Comparison of ENCODE assay signal across 16 cellular contexts in the genomic region with DNA sequence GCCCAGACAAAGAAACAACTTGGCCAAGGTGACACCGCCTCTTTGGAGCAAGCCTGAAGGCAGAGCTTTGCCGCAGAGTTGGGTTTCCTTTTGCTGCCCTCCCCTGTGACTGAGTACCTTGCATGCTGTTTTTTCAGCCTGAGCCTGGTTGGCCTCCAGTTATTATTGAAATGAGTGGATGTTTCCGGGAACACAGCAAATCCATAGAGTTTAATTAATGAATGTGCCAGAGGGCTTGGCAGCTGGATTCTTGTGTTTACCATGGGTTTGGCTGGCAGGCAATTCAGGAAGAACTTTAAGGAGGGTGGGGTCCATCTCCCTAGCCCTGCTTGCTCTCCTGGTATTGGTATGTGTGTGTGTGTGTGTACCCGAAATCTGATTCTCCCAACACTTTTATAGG.
DNase-seq lines count a peak whose midpoint lies in the region; ATAC-seq and TF ChIP-seq lines count a peak whose summit lies in the region.
"Had no signal": no experiment of that assay in that cellular context is flagged by ENCODE, and none has a peak within 500 bp of the region (broad histone marks: within the 10 kb centered on the region; RNA-seq: fewer than 3 reads in every experiment).

No MANE protein-coding gene starts in this region.

- TF ChIP-seq POLR2A in GM18505 (IDR thresholded peaks at IDR 0.05; ENCODE audit: borderline replicate concordance, extremely low read depth, insufficient read depth, insufficient read length): no peak

- BruUV-seq in Caco-2 (replicated peaks; lab: Mats Ljungman, UMichigan): no TSS peak

- no peaks in the 10 kb centered on the region for H3K9me3 Mint-ChIP-seq in stimulated activated memory B cell treated with anti-CD40 and anti-IgM and Interleukin-4, amounts not matched to agents 10 μg/mL and 1 μg/mL and 100 μg/mL, for 72 hours
- H3K9me3 Mint-ChIP-seq in Caco-2 (ENCODE audit: unreplicated experiment): no peaks in the 10 kb centered on the region
- H3K9me3 Mint-ChIP-seq: activated T-helper 2 cell treated with anti-CD3 and anti-CD28 coated beads, Interferon-gamma antibody, Interleukin-2, Interleukin-4, amounts not matched to agents 10 μg/mL and 5 μg/mL and 100 μg/mL, durations not matched to agents 14 hours and 24 hours and 36 hours had no signal

- no peak overlapping the region for H3K27ac Mint-ChIP-seq in stimulated activated memory B cell treated with anti-CD40 and anti-IgM and Interleukin-4, amounts not matched to agents 10 μg/mL and 1 μg/mL and 100 μg/mL, for 72 hours
- no peak overlapping the region for H3K27ac Mint-ChIP-seq in Caco-2 (ENCODE audit: unreplicated experiment)
- H3K27ac Mint-ChIP-seq: activated CD4-positive, alpha-beta T cell treated with anti-CD3 and anti-CD28 coated beads for 36 hours; activated T-helper 2 cell treated with anti-CD3 and anti-CD28 coated beads, Interferon-gamma antibody, Interleukin-2, Interleukin-4, amounts not matched to agents 10 μg/mL and 5 μg/mL and 100 μg/mL, durations not matched to agents 14 hours and 24 hours and 36 hours; B cell had no signal

- H3K4me3 ChIP-seq in epithelial cell of esophagus (ENCODE audit: low read length) (no peak overlapping the region), muscle layer of colon (ENCODE audit: low read depth in 1 of 2, low read length in 2 of 2) (no peak overlapping the region), Caco-2 (ENCODE audit: low read depth, low read length) (no peak overlapping the region)
- H3K4me3 ChIP-seq: tibial nerve had no signal

- intact Hi-C loops in Caco-2 (cut with micrococcal nuclease; ENCODE audit: unreplicated experiment): no loop called here

- no peaks in the 10 kb centered on the region for H3K36me3 Mint-ChIP-seq in stimulated activated memory B cell treated with anti-CD40 and anti-IgM and Interleukin-4, amounts not matched to agents 10 μg/mL and 1 μg/mL and 100 μg/mL, for 72 hours
- no peaks in the 10 kb centered on the region for H3K36me3 Mint-ChIP-seq in Caco-2 (ENCODE audit: insufficient read depth, unreplicated experiment)

- H3K9me3 ChIP-seq in muscle layer of colon (ENCODE audit: low read length) (no peaks in the 10 kb centered on the region), Caco-2 (no peaks in the 10 kb centered on the region)
- H3K9me3 ChIP-seq: tibial nerve had no signal

- POLR2A ChIA-PET in Caco-2 (lab: Charles Lee): no interaction called here

- no peak overlapping the region for H3K4me3 Mint-ChIP-seq in stimulated activated memory B cell treated with anti-CD40 and anti-IgM and Interleukin-4, amounts not matched to agents 10 μg/mL and 1 μg/mL and 100 μg/mL, for 72 hours
- no peak overlapping the region for H3K4me3 Mint-ChIP-seq in Caco-2 (ENCODE audit: unreplicated experiment)
- H3K4me3 Mint-ChIP-seq: activated CD4-positive, alpha-beta T cell treated with anti-CD3 and anti-CD28 coated beads for 36 hours; B cell had no signal

- H3K27me3 Mint-ChIP-seq in stimulated activated memory B cell treated with anti-CD40 and anti-IgM and Interleukin-4, amounts not matched to agents 10 μg/mL and 1 μg/mL and 100 μg/mL, for 72 hours: peaks cover 20% of the 10 kb centered on the region
- no peaks in the 10 kb centered on the region for H3K27me3 Mint-ChIP-seq in Caco-2 (ENCODE audit: insufficient read depth, unreplicated experiment)
- H3K27me3 Mint-ChIP-seq: activated CD4-positive, alpha-beta T cell treated with anti-CD3 and anti-CD28 coated beads for 36 hours had no signal

- H3K27ac ChIP-seq in muscle layer of colon (ENCODE audit: low read depth, low read length): peak overlapping the region; percentile 40

- CTCF ChIA-PET in Caco-2 (lab: Charles Lee): no interaction called here

- H3K27me3 ChIP-seq in muscle layer of colon (ENCODE audit: control insufficient read depth in 1 of 2, insufficient read depth in 2 of 2, low read length in 2 of 2) (no peaks in the 10 kb centered on the region), Caco-2 (replicated peaks; ENCODE audit: control insufficient read depth, insufficient read depth, low read length) (no peaks in the 10 kb centered on the region)
- H3K27me3 ChIP-seq: tibial nerve had no signal

- H3K9ac ChIP-seq in muscle layer of colon (ENCODE audit: low read length): no peak overlapping the region

- DNase-seq in COR-L47 (lab: John Stamatoyannopoulos, UW): peak; percentile 80
- DNase-seq in NCI-H2029 treated with DMSO at 0.1 percent for 48 hours (lab: John Stamatoyannopoulos, UW): peak; percentile 81
- peak; percentile 78 for DNase-seq in epithelial cell of esophagus (ENCODE audit: low read depth)
- no peak for DNase-seq in Caco-2
- DNase-seq: activated CD4-positive, alpha-beta T cell treated with anti-CD3 and anti-CD28 coated beads for 36 hours; erythroblast; GF-D8; NCI-H2171 treated with DMSO at 0.1 percent for 48 hours; SHP77 treated with DMSO at 0.1 percent for 48 hours had no signal

- no peaks in the 10 kb centered on the region for H3K4me1 Mint-ChIP-seq in stimulated activated memory B cell treated with anti-CD40 and anti-IgM and Interleukin-4, amounts not matched to agents 10 μg/mL and 1 μg/mL and 100 μg/mL, for 72 hours
- H3K4me1 Mint-ChIP-seq in Caco-2 (ENCODE audit: low read depth, unreplicated experiment): no peaks in the 10 kb centered on the region
- H3K4me1 Mint-ChIP-seq: B cell had no signal

- peaks cover 18% of the 10 kb centered on the region for H3K4me1 ChIP-seq in muscle layer of colon (ENCODE audit: insufficient read depth, low read length)
- no peaks in the 10 kb centered on the region for H3K4me1 ChIP-seq in Caco-2

- TF ChIP-seq CTCF in epithelial cell of esophagus (IDR thresholded peaks at IDR 0.05; ENCODE audit: insufficient read depth, low read depth, low read length, missing control alignments) (no peak), Caco-2 (IDR thresholded peaks at IDR 0.05; ENCODE audit: insufficient read depth in 1 of 2, low read depth in 1 of 2, low read length in 1 of 2, severe bottlenecking in 1 of 2, unreplicated experiment in 1 of 2) (no peak)

- ATAC-seq in GM18505 (IDR thresholded peaks at IDR 0.05; ENCODE audit: unreplicated experiment): no peak
- ATAC-seq in stimulated activated memory B cell treated with anti-CD40 and anti-IgM and Interleukin-4, amounts not matched to agents 10 μg/mL and 1 μg/mL and 100 μg/mL, for 72 hours: no peak
- no peak for ATAC-seq in GM18861 (IDR thresholded peaks at IDR 0.05; ENCODE audit: unreplicated experiment)
- ATAC-seq: activated CD4-positive, alpha-beta T cell treated with anti-CD3 and anti-CD28 coated beads for 36 hours had no signal

- H3K36me3 ChIP-seq in muscle layer of colon (ENCODE audit: insufficient read depth, low read length): no peaks in the 10 kb centered on the region
- no peaks in the 10 kb centered on the region for H3K36me3 ChIP-seq in Caco-2 (ENCODE audit: control insufficient read depth, insufficient read depth, low read length)
- H3K36me3 ChIP-seq: tibial nerve had no signal

Comparison
In these comparisons a context has a peak if more than half of its experiments do, and no peak if none do; other contexts are left out.
1. DNase-seq: peak in COR-L47 (single experiment), NCI-H2029 treated with DMSO at 0.1 percent for 48 hours (single experiment) and epithelial cell of esophagus (single experiment); none in Caco-2 (0 of 2).